8 cellular contexts compared by ENCODE assay signal in the genomic region with DNA sequence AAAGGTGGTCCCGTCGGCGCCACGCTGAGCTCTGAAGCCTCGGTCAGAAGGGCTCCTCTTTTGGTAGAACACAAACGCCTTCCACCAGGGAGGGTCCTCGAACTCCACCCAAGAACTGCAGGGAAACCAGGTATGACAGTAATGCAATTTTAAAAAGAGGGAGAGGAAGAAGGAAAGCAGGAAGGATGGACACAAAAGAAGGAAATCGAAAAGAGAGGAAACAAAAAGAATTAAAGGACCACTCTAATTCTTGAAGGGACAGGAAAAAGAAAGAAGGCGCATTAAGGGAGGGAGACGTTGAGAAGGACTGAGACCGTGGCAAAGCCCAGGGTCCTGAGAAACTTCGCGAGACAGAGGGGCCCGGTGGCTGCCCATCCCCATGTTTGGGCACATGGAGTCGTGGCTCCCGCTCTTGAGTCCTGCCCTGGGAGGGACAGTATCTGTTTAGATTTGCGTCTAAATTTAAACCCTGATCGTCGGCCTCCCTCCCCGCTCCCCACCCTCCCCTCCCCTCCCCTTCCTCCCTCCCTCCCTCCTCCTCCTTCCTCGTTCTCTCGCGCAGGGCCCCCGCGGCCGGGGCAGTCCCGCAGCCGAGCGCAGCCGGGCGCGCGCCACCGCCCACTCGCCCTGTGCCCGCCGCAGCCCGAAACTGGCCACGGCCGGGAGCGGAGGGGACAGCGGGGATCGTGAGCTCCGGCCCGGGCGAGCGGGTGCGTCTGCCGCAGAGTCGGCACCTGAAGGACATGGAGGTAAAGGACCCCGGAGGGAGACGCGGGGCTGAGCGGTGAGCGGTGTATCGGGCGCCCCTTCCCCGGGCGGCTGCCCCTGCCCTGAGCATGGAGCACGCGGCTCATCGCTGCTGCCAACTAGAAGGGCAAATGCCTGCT. TPM values are rescaled to one million over a fixed set of nuclear protein-coding genes. Genes with fewer than 3 reads are reported as not detected.
DNase-seq lines count a peak whose midpoint lies in the region; ATAC-seq and TF ChIP-seq lines count a peak whose summit lies in the region.

A gene with protein sequence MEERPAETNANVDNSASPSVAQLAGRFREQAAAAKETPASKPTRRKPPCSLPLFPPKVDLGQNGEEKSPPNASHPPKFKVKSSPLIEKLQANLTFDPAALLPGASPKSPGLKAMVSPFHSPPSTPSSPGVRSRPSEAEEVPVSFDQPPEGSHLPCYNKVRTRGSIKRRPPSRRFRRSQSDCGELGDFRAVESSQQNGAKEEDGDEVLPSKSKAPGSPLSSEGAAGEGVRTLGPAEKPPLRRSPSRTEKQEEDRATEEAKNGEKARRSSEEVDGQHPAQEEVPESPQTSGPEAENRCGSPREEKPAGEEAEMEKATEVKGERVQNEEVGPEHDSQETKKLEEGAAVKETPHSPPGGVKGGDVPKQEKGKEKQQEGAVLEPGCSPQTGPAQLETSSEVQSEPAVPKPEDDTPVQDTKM (plus strand): TSS at position 552 of the 887 bp plus-strand sequence. CDS start 192 bp downstream, at position 744.

- intact Hi-C loops in right cardiac atrium (cut with DNase I): loop anchor here (5.0 to 10.0 kb wide), 3 partner anchors 52 to 57 kb away; no protein-coding TSS in a partner anchor
- intact Hi-C loops in gastrocnemius medialis (cut with DNase I; ENCODE audit: low total_unique reads): no loop called here

- peak within 1 kb of the TSS; percentile 94 to 99 (median 98) for H3K27ac ChIP-seq in Peyer's patch
- H3K27ac ChIP-seq in right cardiac atrium (ENCODE audit: low read length): peak within 1 kb of the TSS; percentile 83
- H3K27ac ChIP-seq in gastrocnemius medialis: peak within 1 kb of the TSS; percentile 90 to 96 (median 92)

- in situ Hi-C loops in gastrocnemius medialis (cut with MboI; ENCODE audit: low sequenced_read_pairs in 4 of 4): no loop called here

- TF ChIP-seq POLR2A in Peyer's patch (IDR thresholded peaks at IDR 0.05) (peak; percentile 20 to 28), gastrocnemius medialis (IDR thresholded peaks at IDR 0.05) (peak; percentile 37 to 47)

- H3K27ac Mint-ChIP-seq in activated naive CD4-positive, alpha-beta T cell treated with anti-CD3 and anti-CD28 coated beads, Interleukin-2, amount 50 U/mL, for 72 hours: peak within 1 kb of the TSS; percentile 96 to 97

- ATAC-seq in activated naive CD4-positive, alpha-beta T cell treated with anti-CD3 and anti-CD28 coated beads, Interleukin-2, amount 50 U/mL, for 72 hours: peak; percentile 32 to 34
- ATAC-seq in right cardiac atrium: peak; percentile 78 to 84
- ATAC-seq in gastrocnemius medialis: peak; percentile 63 to 73

- no peak for TF ChIP-seq CTCF in Peyer's patch (IDR thresholded peaks at IDR 0.05)
- no peak for TF ChIP-seq CTCF in gastrocnemius medialis (IDR thresholded peaks at IDR 0.05 in 4 of 5, conservative IDR thresholded peaks at IDR 0.05 in 1 of 5)

- H3K4me3 ChIP-seq in Peyer's patch: peak within 1 kb of the TSS; percentile 64 to 93 (median 82)
- H3K4me3 ChIP-seq in right cardiac atrium (ENCODE audit: low read length): peak within 1 kb of the TSS; percentile 65
- peak within 1 kb of the TSS; percentile 74 to 86 (median 86) for H3K4me3 ChIP-seq in gastrocnemius medialis

- H3K9me3 ChIP-seq in Peyer's patch (no peaks in the 10 kb centered on the region), right cardiac atrium (ENCODE audit: control insufficient read depth, low read length) (no peaks in the 10 kb centered on the region), gastrocnemius medialis (peaks cover 0 to 4% (median 0%) of the 10 kb centered on the region in 3 donors)

- H3K4me1 ChIP-seq in Peyer's patch (peaks cover 0 to 32% (median 16%) of the 10 kb centered on the region in 4 donors), right cardiac atrium (ENCODE audit: control insufficient read depth, insufficient read depth, low read length) (peaks cover 16% of the 10 kb centered on the region), gastrocnemius medialis (peaks cover 38 to 55% of the 10 kb centered on the region in 2 donors)

- H3K27me3 ChIP-seq in Peyer's patch: no peaks in the 10 kb centered on the region
- H3K27me3 ChIP-seq in right cardiac atrium (ENCODE audit: control insufficient read depth, insufficient read depth): no peaks in the 10 kb centered on the region
- H3K27me3 ChIP-seq in gastrocnemius medialis: no peaks in the 10 kb centered on the region

- 5% methylated on average over 62 of the region's 62 CpGs for WGBS in right cardiac atrium

- no peaks in the 10 kb centered on the region for H3K36me3 ChIP-seq in Peyer's patch
- H3K36me3 ChIP-seq in gastrocnemius medialis: no peaks in the 10 kb centered on the region

- DNase-seq in NK-92 treated with Interleukin-12 subunit alpha and Interleukin-12 subunit beta, amount 100 ng/mL, for 24 hours (lab: John Stamatoyannopoulos, UW): peak; percentile 62
- no peak for DNase-seq in NK-92 (lab: John Stamatoyannopoulos, UW; ENCODE audit: unreplicated experiment)
- DNase-seq in Peyer's patch: peak in 2 of 3 donors; percentile 76 to 84
- DNase-seq in activated naive CD4-positive, alpha-beta T cell treated with anti-CD3 and anti-CD28 coated beads, Interleukin-2, amount 50 U/mL, for 72 hours (ENCODE audit: low spot score in 2 of 2): peak; percentile 61 to 86
- DNase-seq in right cardiac atrium: peak; percentile 47 to 86 (median 81)
- peak in 1 of 2 donors; percentile 53 for DNase-seq in gastrocnemius medialis
- DNase-seq in SW 1271 (lab: John Stamatoyannopoulos, UW): no peak
- no peak for DNase-seq in NCI-H345 (lab: John Stamatoyannopoulos, UW)

- peaks cover 31 to 65% of the 10 kb centered on the region in 2 donors for H3K36me3 Mint-ChIP-seq in activated naive CD4-positive, alpha-beta T cell treated with anti-CD3 and anti-CD28 coated beads, Interleukin-2, amount 50 U/mL, for 72 hours

- H3K9me3 Mint-ChIP-seq in activated naive CD4-positive, alpha-beta T cell treated with anti-CD3 and anti-CD28 coated beads, Interleukin-2, amount 50 U/mL, for 72 hours: peaks cover 0 to 8% of the 10 kb centered on the region in 2 donors

RNA-seq across cellular contexts. Expression of the gene that starts here (rescaled TPM):
- total RNA-seq in Peyer's patch (10 to 100 TPM in 3 of 4 donors, 1 to 10 TPM in 1; 6.7 to 95.7 (median 11.5) TPM), right cardiac atrium (10 to 100 TPM; 53.4 to 61.5 (median 58.2) TPM), gastrocnemius medialis (10 to 100 TPM in 1 of 4 donors, 1 to 10 TPM in 3; 6.0 to 14.8 (median 7.5) TPM)
- 10 to 100 TPM; 28.2 to 65.6 TPM for total RNA-seq in activated naive CD4-positive, alpha-beta T cell treated with anti-CD3 and anti-CD28 coated beads, Interleukin-2, amount 50 U/mL, for 72 hours
- polyA plus RNA-seq in right cardiac atrium: 27.1 TPM

Comparison
In these comparisons a context has a peak if more than half of its experiments do, and no peak if none do; other contexts are left out.
1. DNase-seq: peak in NK-92 treated with Interleukin-12 subunit alpha and Interleukin-12 subunit beta, amount 100 ng/mL, for 24 hours (single experiment), Peyer's patch (2 of 3), activated naive CD4-positive, alpha-beta T cell treated with anti-CD3 and anti-CD28 coated beads, Interleukin-2, amount 50 U/mL, for 72 hours (2 of 2) and right cardiac atrium (3 of 3); none in NK-92 (single experiment), SW 1271 (0 of 2) and NCI-H345 (single experiment).
2. Peak in every context shown above with its lines, with median percentiles within 50 percentile points of each other: H3K27ac ChIP-seq, H3K4me3 ChIP-seq and ATAC-seq.